In genomic region chr1:76822961-76823360, GRCh38 we compare ENCODE assay signal across 14 cellular contexts. TPM values are rescaled to one million over a fixed set of nuclear protein-coding genes. Genes with fewer than 3 reads are reported as not detected.
"Had no signal": no experiment of that assay in that cellular context is flagged by ENCODE, and none has a peak within 500 bp of the region (broad histone marks: within the 10 kb centered on the region; RNA-seq: fewer than 3 reads in every experiment).

No MANE protein-coding gene starts in this region.

RNA-seq across cellular contexts. Expression of gene ST6GALNAC5, which starts 44.3 kb away (rescaled TPM):
- total RNA-seq: activated B cell treated with CpG ODN at 0.5 μM for 24 hours; activated CD4-positive, alpha-beta memory T cell treated with anti-CD3 and anti-CD28 coated beads for 36 hours; activated CD4-positive, alpha-beta memory T cell treated with anti-CD3 and anti-CD28 coated beads, Interleukin-2, amount 10 ng/mL, durations not matched to agents 7 days and 5 days; activated CD4-positive, alpha-beta T cell treated with anti-CD3 and anti-CD28 coated beads for 36 hours; activated CD4-positive, alpha-beta T cell treated with anti-CD3 and anti-CD28 coated beads, Interleukin-2, amount 10 ng/mL, durations not matched to agents 24 days and 14 days; activated CD4-positive, alpha-beta T cell treated with anti-CD3 and anti-CD28 coated beads, Interleukin-2, amount 10 ng/mL, durations not matched to agents 7 days and 5 days; activated CD8-positive, alpha-beta memory T cell treated with anti-CD3 and anti-CD28 coated beads for 36 hours; activated CD8-positive, alpha-beta memory T cell treated with anti-CD3 and anti-CD28 coated beads, Interleukin-2, amount 10 ng/mL, durations not matched to agents 7 days and 5 days; activated CD8-positive, alpha-beta T cell treated with anti-CD3 and anti-CD28 coated beads for 36 hours; activated CD8-positive, alpha-beta T cell treated with anti-CD3 and anti-CD28 coated beads, Interleukin-2, amount 10 ng/mL, durations not matched to agents 7 days and 5 days; T-cell; T-helper 1 cell treated with Interleukin-12 subunit alpha and Interleukin-12 subunit beta and Interleukin-4 antibody, amounts not matched to agents 30 ng/mL and 1 ng/mL, for 36 hours; T-helper 17 cell; T-helper 2 cell treated with Interferon-gamma antibody and Interleukin-4, amounts not matched to agents 100 ng/mL and 5 ng/mL, for 36 hours had no signal
